19 cellular contexts compared by ENCODE assay signal in genomic region chr6:161140554-161140875, GRCh38.
DNase-seq lines count a peak whose midpoint lies in the region; ATAC-seq, FAIRE-seq and TF ChIP-seq lines count a peak whose summit lies in the region.
"Had no signal": no experiment of that assay in that cellular context is flagged by ENCODE, and none has a peak within 500 bp of the region (broad histone marks: within the 10 kb centered on the region; RNA-seq: fewer than 3 reads in every experiment).

No MANE protein-coding gene starts in this region.

- POLR2A ChIA-PET in K562 (lab: Yijun Ruan, JAX) = interaction anchor here (0.8 to 1.6 kb wide), 6 partner anchors 10 to 188 kb away, joined by 3 to 5 read pairs (median 4); no protein-coding TSS in a partner anchor
- POLR2A ChIA-PET in CD4-positive, alpha-beta T cell (lab: Charles Lee) = no interaction called here

- H3K23ac ChIP-seq in mesenchymal stem cell (ENCODE audit: low read length in 2 of 2) = peak overlapping the region in 1 of 2 experiments; percentile 35

- BruUV-seq in K562 (replicated peaks; lab: Mats Ljungman, UMichigan) = no TSS peak

- H2AK5ac ChIP-seq in mesenchymal stem cell (ENCODE audit: low read length, severe bottlenecking) = no peak overlapping the region

- no peak overlapping the region for H4K91ac ChIP-seq in mesenchymal stem cell (ENCODE audit: low read length)

- H3K4me2 ChIP-seq in BLaER1 treated with 17β-estradiol and CSF1 and Interleukin-3, amounts not matched to agents 10 nM and 100 nM = peak overlapping the region in 6 of 11 experiments; percentile 65 to 75 (median 70); a peak in 8 of 22 replicates
- H3K4me2 ChIP-seq in K562 (ENCODE audit: insufficient read depth, low read length) (no peak overlapping the region), mesenchymal stem cell (ENCODE audit: low read length, poor library complexity, severe bottlenecking) (no peak overlapping the region)
- H3K4me2 ChIP-seq: KMS-11 had no signal

- TF ChIP-seq POLR2A in K562 (conservative IDR thresholded peaks at IDR 0.05) = no peak

- no peaks in the 10 kb centered on the region for H3K27me3 Mint-ChIP-seq in CD4-positive, alpha-beta T cell

- H4K20me1 ChIP-seq in BLaER1 treated with 17β-estradiol and CSF1 and Interleukin-3, amounts not matched to agents 10 nM and 100 nM = peaks cover 0 to 17% (median 0%) of the 10 kb centered on the region in 11 experiments; a peak in 6 of 22 replicates
- H4K20me1 ChIP-seq in K562 (replicated peaks; ENCODE audit: control insufficient read depth, insufficient read depth, low read length) = no peaks in the 10 kb centered on the region

- no peak overlapping the region for H3K4ac ChIP-seq in mesenchymal stem cell (ENCODE audit: low read depth in 1 of 2, low read length in 2 of 2)

- H3K18ac ChIP-seq in mesenchymal stem cell (ENCODE audit: low read depth in 1 of 2, low read length in 2 of 2) = no peak overlapping the region

- TF ChIP-seq RAD21 in K562 (CRISPR knock-in tag; conservative IDR thresholded peaks at IDR 0.05 in 1 of 2, IDR thresholded peaks at IDR 0.05 in 1 of 2) = no peak

- intact Hi-C loops in K562 (cut with micrococcal nuclease) = no loop called here
- intact Hi-C loops in CD4-positive, alpha-beta T cell (cut with DNase I, micrococcal nuclease) = no loop called here

- peaks cover 3% of the 10 kb centered on the region for H3K79me1 ChIP-seq in mesenchymal stem cell (replicated peaks; ENCODE audit: low read length, poor library complexity, severe bottlenecking)

- no peak overlapping the region for H3K9ac ChIP-seq in BLaER1 treated with 17β-estradiol and CSF1 and Interleukin-3, amounts not matched to agents 10 nM and 100 nM
- H3K9ac ChIP-seq in K562 (ENCODE audit: insufficient read depth in 1 of 2, low read depth in 2 of 2, low read length in 2 of 2) = peak overlapping the region in 1 of 2 experiments; percentile 77; a peak in 2 of 4 replicates
- H3K9ac ChIP-seq in mesenchymal stem cell (ENCODE audit: low read length) = peak overlapping the region; percentile 51
- H3K9ac ChIP-seq: KMS-11 had no signal

- CTCF ChIA-PET in K562 (lab: Yijun Ruan, JAX; ENCODE audit: low intra/inter-chr PET ratio) = no interaction called here
- CTCF ChIA-PET in CD4-positive, alpha-beta T cell (lab: Charles Lee) = no interaction called here

- H3K4me1 ChIP-seq in BLaER1 treated with 17β-estradiol and CSF1 and Interleukin-3, amounts not matched to agents 10 nM and 100 nM = peaks cover 17 to 77% (median 58%) of the 10 kb centered on the region in 10 experiments
- H3K4me1 ChIP-seq in K562 (replicated peaks in 1 of 2; ENCODE audit: control insufficient read depth in 2 of 2, insufficient read depth in 2 of 2, low read length in 2 of 2) = peaks cover 4 to 28% of the 10 kb centered on the region in 2 experiments; a peak in 3 of 5 replicates
- H3K4me1 ChIP-seq in mesenchymal stem cell (ENCODE audit: control insufficient read depth, insufficient read depth, low read depth, low read length) = peaks cover 9% of the 10 kb centered on the region

- H3K36me3 Mint-ChIP-seq in CD4-positive, alpha-beta T cell (ENCODE audit: low read depth) = no peaks in the 10 kb centered on the region

- H4K8ac ChIP-seq in mesenchymal stem cell (ENCODE audit: low read length) = no peak overlapping the region

- no peaks in the 10 kb centered on the region for H3K79me2 ChIP-seq in K562 (ENCODE audit: control insufficient read depth, insufficient read depth, low read length)

- TF ChIP-seq CTCF in K562 (IDR thresholded peaks at IDR 0.05 in 2 of 3, conservative IDR thresholded peaks at IDR 0.05 in 1 of 3; ENCODE audit: insufficient read depth in 2 of 3, low read depth in 1 of 3, low read length in 3 of 3) = no peak
- no peak for TF ChIP-seq CTCF in CD4-positive, alpha-beta T cell (IDR thresholded peaks at IDR 0.05)

- TF ChIP-seq EP300 in K562 (IDR thresholded peaks at IDR 0.05; ENCODE audit: low read length) = no peak

- no peak overlapping the region for H3K4me3 Mint-ChIP-seq in CD4-positive, alpha-beta T cell
- H3K4me3 Mint-ChIP-seq: CD8-positive, alpha-beta T cell; H9; HFFc6 had no signal

- H3K9me3 ChIP-seq in BLaER1 treated with 17β-estradiol and CSF1 and Interleukin-3, amounts not matched to agents 10 nM and 100 nM (replicated peaks in 1 of 11) = no peaks in the 10 kb centered on the region
- H3K9me3 ChIP-seq in K562 (replicated peaks; ENCODE audit: control insufficient read depth, insufficient read depth, low read depth, low read length) = no peaks in the 10 kb centered on the region
- H3K9me3 ChIP-seq in mesenchymal stem cell (ENCODE audit: control insufficient read depth, low read length) = no peaks in the 10 kb centered on the region
- no peaks in the 10 kb centered on the region for H3K9me3 ChIP-seq in CD4-positive, alpha-beta T cell (ENCODE audit: control insufficient read depth, low read length)
- H3K9me3 ChIP-seq: SJSA1 had no signal

- no peak overlapping the region for H2AFZ ChIP-seq in K562 (ENCODE audit: low read depth, low read length)
- no peak overlapping the region for H2AFZ ChIP-seq in mesenchymal stem cell (ENCODE audit: low read depth, low read length)

- H3K27ac Mint-ChIP-seq in CD4-positive, alpha-beta T cell = no peak overlapping the region
- H3K27ac Mint-ChIP-seq: CD8-positive, alpha-beta T cell; H9; HFFc6 had no signal

- H2BK12ac ChIP-seq in mesenchymal stem cell (ENCODE audit: low read length in 2 of 2) = no peak overlapping the region

- ATAC-seq in K562 (no peak), GM21619 (IDR thresholded peaks at IDR 0.05; ENCODE audit: unreplicated experiment) (no peak)
- ATAC-seq in CD4-positive, alpha-beta T cell (ENCODE audit: poor library complexity) = no peak
- ATAC-seq: CD8-positive, alpha-beta T cell had no signal

- H3K9me1 ChIP-seq in K562 (ENCODE audit: control insufficient read depth, insufficient read depth, low read length) = no peaks in the 10 kb centered on the region

- peaks cover 0 to 22% (median 1%) of the 10 kb centered on the region in 11 experiments; a peak in 9 of 22 replicates for H3K36me3 ChIP-seq in BLaER1 treated with 17β-estradiol and CSF1 and Interleukin-3, amounts not matched to agents 10 nM and 100 nM
- no peaks in the 10 kb centered on the region; the same call in none of the 2 replicates for H3K36me3 ChIP-seq in H7 (replicated peaks; ENCODE audit: control insufficient read depth, insufficient read depth, low read length)
- H3K36me3 ChIP-seq in K562 (ENCODE audit: control insufficient read depth, insufficient read depth, low read length) = no peaks in the 10 kb centered on the region
- peaks cover 60% of the 10 kb centered on the region in 2 experiments for H3K36me3 ChIP-seq in mesenchymal stem cell (ENCODE audit: control insufficient read depth in 1 of 2, insufficient read depth in 2 of 2, low read depth in 1 of 2, low read length in 2 of 2)

- no peak for FAIRE-seq in K562 (lab: Jason Lieb, UNC)
- FAIRE-seq: GM12891, GM18507, RCC 7860 had no signal

- H3K14ac ChIP-seq in mesenchymal stem cell (ENCODE audit: low read length in 2 of 2) = no peak overlapping the region

- no peaks in the 10 kb centered on the region for H3K4me1 Mint-ChIP-seq in CD4-positive, alpha-beta T cell (ENCODE audit: low read depth)

- no peak overlapping the region for H2BK5ac ChIP-seq in mesenchymal stem cell (ENCODE audit: low read depth, low read length, poor library complexity, severe bottlenecking)

- H3K27ac ChIP-seq in BLaER1 treated with 17β-estradiol and CSF1 and Interleukin-3, amounts not matched to agents 10 nM and 100 nM = 0 out of 22 replicates have a peak overlapping the region, but pooled peaks of 1 of the 11 experiments have one; percentile 30
- H3K27ac ChIP-seq in K562 (ENCODE audit: extremely low read depth, low read depth, low read length) (no peak overlapping the region), mesenchymal stem cell (ENCODE audit: low read length, poor library complexity, severe bottlenecking) (no peak overlapping the region)
- H3K27ac ChIP-seq in CD4-positive, alpha-beta T cell (ENCODE audit: low read depth, low read length) = no peak overlapping the region
- H3K27ac ChIP-seq: KMS-11, SJSA1 had no signal

- in situ Hi-C loops in K562 (cut with MboI) = no loop called here

- no peak overlapping the region for H3K4me3 ChIP-seq in BLaER1 treated with 17β-estradiol and CSF1 and Interleukin-3, amounts not matched to agents 10 nM and 100 nM
- H3K4me3 ChIP-seq in H7 (ENCODE audit: insufficient read depth, low read depth, low read length) (no peak overlapping the region), K562 (no peak overlapping the region), mesenchymal stem cell (ENCODE audit: insufficient read depth in 1 of 2, low read depth in 1 of 2, low read length in 2 of 2) (no peak overlapping the region)
- H3K4me3 ChIP-seq: SJSA1 had no signal

- no peaks in the 10 kb centered on the region for H3K27me3 ChIP-seq in BLaER1 treated with 17β-estradiol and CSF1 and Interleukin-3, amounts not matched to agents 10 nM and 100 nM
- no peaks in the 10 kb centered on the region for H3K27me3 ChIP-seq in H7 (ENCODE audit: control insufficient read depth, insufficient read depth, low read length)
- no peaks in the 10 kb centered on the region for H3K27me3 ChIP-seq in K562 (ENCODE audit: control insufficient read depth in 2 of 2, insufficient read depth in 2 of 2, low read length in 2 of 2)
- H3K27me3 ChIP-seq in mesenchymal stem cell (ENCODE audit: control insufficient read depth in 1 of 2, insufficient read depth in 1 of 2, low read length in 2 of 2) = no peaks in the 10 kb centered on the region
- H3K27me3 ChIP-seq in CD4-positive, alpha-beta T cell (ENCODE audit: control insufficient read depth, insufficient read depth, low read length) = no peaks in the 10 kb centered on the region
- H3K27me3 ChIP-seq: SJSA1 had no signal

- no peak overlapping the region for H2BK15ac ChIP-seq in mesenchymal stem cell (ENCODE audit: low read depth, poor library complexity, severe bottlenecking)

- DNase-seq in H7 (peak; percentile 47), K562 (ENCODE audit: extremely low read depth in 1 of 4, low spot score in 3 of 4) (no peak), mesenchymal stem cell (no peak), NCI-H1930 (lab: John Stamatoyannopoulos, UW) (no peak), mucosa of gallbladder (ENCODE audit: low spot score) (no peak)
- DNase-seq in CD4-positive, alpha-beta T cell = no peak
- DNase-seq: DND-41, HFFc6, NCI-H1436 treated with DMSO at 0.1 percent for 48 hours, NCI-H774 had no signal

- H2BK120ac ChIP-seq in mesenchymal stem cell (ENCODE audit: low read depth, low read length) = no peak overlapping the region

- no peaks in the 10 kb centered on the region for H3K9me3 Mint-ChIP-seq in CD4-positive, alpha-beta T cell
- H3K9me3 Mint-ChIP-seq: CD8-positive, alpha-beta T cell; H9; HFFc6 had no signal

- WGBS in K562 (ENCODE audit: insufficient coverage, low coverage, missing lambda C conversion rate) = 74% methylated on average over 10 of the region's 10 CpGs
- WGBS in mesenchymal stem cell = 96% methylated on average over 10 of the region's 10 CpGs

TF ChIP-seq in K562, 482 proteins besides CTCF, POLR2A, EP300 and RAD21 (continues in another document):
- no peak for TF ChIP-seq HMG20B (CRISPR knock-in tag; IDR thresholded peaks at IDR 0.05)
- no peak for TF ChIP-seq TCF15 (CRISPR knock-in tag; IDR thresholded peaks at IDR 0.05)

Comparison
In these comparisons a context has a peak if more than half of its experiments do, and no peak if none do; other contexts are left out.
1. H3K4me2 ChIP-seq: peak in BLaER1 treated with 17β-estradiol and CSF1 and Interleukin-3, amounts not matched to agents 10 nM and 100 nM (6 of 11); none in K562 (single experiment) and mesenchymal stem cell (single experiment).